In genomic region chr12:24226745-24227350, GRCh38 we compare ENCODE assay signal across 9 cellular contexts.
DNase-seq lines count a peak whose midpoint lies in the region; ATAC-seq, FAIRE-seq and TF ChIP-seq lines count a peak whose summit lies in the region.
"Had no signal": no experiment of that assay in that cellular context is flagged by ENCODE, and none has a peak within 500 bp of the region (broad histone marks: within the 10 kb centered on the region; RNA-seq: fewer than 3 reads in every experiment).

No MANE protein-coding gene starts in this region.

- TF ChIP-seq POLR2A in H54 (IDR thresholded peaks at IDR 0.05; ENCODE audit: low read depth, low read length): no peak

- H3K4me1 ChIP-seq in skeletal muscle satellite cell (ENCODE audit: control insufficient read depth, insufficient read depth, low read length): peaks cover 18% of the 10 kb centered on the region

- TF ChIP-seq CTCF in fibroblast of villous mesenchyme (IDR thresholded peaks at IDR 0.05; ENCODE audit: insufficient read depth, low read depth, low read length): no peak
- TF ChIP-seq CTCF in GM10248 (IDR thresholded peaks at IDR 0.05; ENCODE audit: control extremely low read depth, extremely low read depth, low read depth, missing control alignments): no peak

- no peak overlapping the region for H3K4me3 ChIP-seq in fibroblast of villous mesenchyme (ENCODE audit: low read depth, low read length)
- no peak overlapping the region for H3K4me3 ChIP-seq in skeletal muscle satellite cell (ENCODE audit: low read length)

- POLR2A ChIA-PET in GM10248 (lab: Yijun Ruan, JAX): no interaction called here

- no peaks in the 10 kb centered on the region for H3K9me3 ChIP-seq in skeletal muscle satellite cell (replicated peaks; ENCODE audit: low read length)

- H3K27me3 ChIP-seq in skeletal muscle satellite cell (ENCODE audit: control insufficient read depth, insufficient read depth, low read length): no peaks in the 10 kb centered on the region

- H3K36me3 ChIP-seq in skeletal muscle satellite cell (ENCODE audit: insufficient read depth, low read length): no peaks in the 10 kb centered on the region

- ATAC-seq in GM18519 (IDR thresholded peaks at IDR 0.05; ENCODE audit: low FRiP score, unreplicated experiment): no peak

- CTCF ChIA-PET in GM10248 (lab: Yijun Ruan, JAX): no interaction called here

- H3K4me2 ChIP-seq in skeletal muscle satellite cell (ENCODE audit: low read length): peak overlapping the region; percentile 34

- FAIRE-seq in H54 (lab: Jason Lieb, UNC): no peak

- DNase-seq in H54 (ENCODE audit: insufficient read length, low spot score): peak; percentile 1
- peak; percentile 27 for DNase-seq in SW480 (ENCODE audit: low spot score)
- DNase-seq in fibroblast of villous mesenchyme (ENCODE audit: low read depth): peak; percentile 86
- DNase-seq in DMS153 treated with DMSO at 0.1 percent for 48 hours (lab: John Stamatoyannopoulos, UW; ENCODE audit: unreplicated experiment): no peak
- no peak for DNase-seq in GM10248 (ENCODE audit: extremely low spot score)
- DNase-seq: NCI-H1436; stimulated activated CD4-positive, alpha-beta T cell treated with anti-CD3 and anti-CD28 coated beads, Interleukin-4, amount 100 ng/mL, for 1 hour had no signal

- peak overlapping the region; percentile 10 for H3K9ac ChIP-seq in skeletal muscle satellite cell (ENCODE audit: low read depth, low read length)

Comparison
In these comparisons a context has a peak if more than half of its experiments do, and no peak if none do; other contexts are left out.
1. DNase-seq: peak in H54 (single experiment), SW480 (single experiment) and fibroblast of villous mesenchyme (single experiment); none in DMS153 treated with DMSO at 0.1 percent for 48 hours (single experiment) and GM10248 (single experiment).